1 cellular context compared by ENCODE assay signal in the genomic region with DNA sequence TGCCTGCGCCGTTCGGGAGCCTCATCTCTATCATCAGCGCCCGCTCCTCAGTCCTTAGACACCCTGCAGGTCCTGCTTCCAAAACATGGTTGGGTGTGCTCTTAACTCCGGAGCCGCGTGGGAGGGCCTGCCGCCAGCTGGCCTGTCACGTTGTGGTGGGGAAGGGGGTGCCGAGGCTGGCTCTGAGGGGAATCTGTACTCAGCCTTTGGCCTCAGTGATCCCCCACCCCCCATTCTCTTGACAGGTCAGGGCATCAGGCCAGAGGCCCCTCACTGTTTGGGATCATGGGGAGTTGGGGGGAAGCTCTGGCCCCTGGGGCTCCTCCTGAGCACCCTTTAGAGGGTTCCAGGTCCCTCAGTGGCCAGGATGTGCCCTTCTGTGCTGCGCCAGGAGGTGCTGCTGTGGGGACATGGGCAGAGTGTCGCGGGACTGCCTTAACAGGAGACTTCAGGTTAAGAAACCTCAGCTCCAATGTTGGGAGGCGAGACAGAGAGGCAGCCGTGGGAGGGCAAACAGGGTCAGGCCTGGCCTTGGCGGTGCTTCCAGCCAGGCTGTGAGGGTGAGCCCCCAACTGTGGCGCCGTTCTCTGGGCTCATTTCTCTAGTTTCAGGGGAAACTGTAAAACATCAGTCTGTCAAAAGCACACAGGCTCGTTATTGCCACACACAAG.
TF ChIP-seq lines count a peak whose summit lies in the region.

No MANE protein-coding gene starts in this region.

TF ChIP-seq in IMR-90, 13 proteins besides CTCF, POLR2A, EP300 and RAD21 (continued from another document):
- TF ChIP-seq RCOR1 (IDR thresholded peaks at IDR 0.05; ENCODE audit: insufficient replicate concordance, low read length), result no peak
- TF ChIP-seq ELK1 (IDR thresholded peaks at IDR 0.05; ENCODE audit: borderline replicate concordance, low read depth, low read length), result no peak
- no peak for TF ChIP-seq MXI1 (IDR thresholded peaks at IDR 0.05; ENCODE audit: borderline replicate concordance, low read depth, low read length)
- TF ChIP-seq USF2 (IDR thresholded peaks at IDR 0.05; ENCODE audit: low read depth, low read length), result no peak
- no peak for TF ChIP-seq MAZ (IDR thresholded peaks at IDR 0.05; ENCODE audit: borderline replicate concordance, low read depth, low read length)
- no peak for TF ChIP-seq NFE2L2 (IDR thresholded peaks at IDR 0.05; ENCODE audit: low read depth, low read length)
- no peak for TF ChIP-seq CEBPB (IDR thresholded peaks at IDR 0.05; ENCODE audit: low read depth, low read length)
- TF ChIP-seq CHD1 (IDR thresholded peaks at IDR 0.05; ENCODE audit: low read depth, low read length), result no peak
- no peak for TF ChIP-seq SMC3 (IDR thresholded peaks at IDR 0.05; ENCODE audit: low read depth, low read length)
- TF ChIP-seq RFX5 (IDR thresholded peaks at IDR 0.05; ENCODE audit: low read depth, low read length), result no peak
